Comparison of ENCODE assay signal across 12 cellular contexts in the genomic region with DNA sequence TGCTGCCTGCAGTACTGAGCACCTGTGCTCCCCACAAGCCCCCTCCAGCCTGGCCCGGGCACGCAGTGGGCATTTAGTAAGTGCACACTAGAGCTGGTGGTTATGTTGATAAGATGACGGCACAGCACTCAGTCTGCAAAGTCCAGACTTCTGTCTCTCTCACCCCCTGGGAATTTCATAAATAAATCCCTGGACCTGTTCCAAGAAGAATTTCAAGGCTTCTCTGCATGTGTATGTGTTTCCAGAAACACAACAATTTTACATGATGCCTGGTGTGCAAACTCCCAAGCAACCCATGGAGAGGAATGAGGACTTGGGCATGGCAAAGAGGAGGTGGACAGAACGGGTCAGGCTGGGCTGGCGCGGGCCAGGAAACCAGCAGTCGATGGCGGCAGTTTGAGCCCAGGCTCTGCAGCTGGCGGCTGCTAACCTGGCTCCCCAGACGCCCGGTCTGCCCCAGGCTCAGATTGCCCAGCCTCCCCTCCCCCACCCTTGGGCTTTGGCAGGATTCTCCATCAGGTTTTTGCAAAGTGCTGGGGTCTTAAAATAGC. TPM values are rescaled to one million over a fixed set of nuclear protein-coding genes. Genes with fewer than 3 reads are reported as not detected.
DNase-seq lines count a peak whose midpoint lies in the region; ATAC-seq lines count a peak whose summit lies in the region.
"Had no signal": no experiment of that assay in that cellular context is flagged by ENCODE, and none has a peak within 500 bp of the region (broad histone marks: within the 10 kb centered on the region; RNA-seq: fewer than 3 reads in every experiment).

No MANE protein-coding gene starts in this region.

- no peak overlapping the region for H3K18ac ChIP-seq in neuronal stem cell (ENCODE audit: low read length)

- no peak overlapping the region for H4K91ac ChIP-seq in neuronal stem cell (ENCODE audit: low read depth, low read length, poor library complexity)

- WGBS in esophagus, 2 donors: 15 to 33% methylated on average over 11 of the region's 11 CpGs
- no CpG with 5 or more reads among the region's 11 CpGs for WGBS in neuronal stem cell (ENCODE audit: extremely low coverage in 2 of 2, insufficient read length in 2 of 2, insufficient replicate concordance in 1 of 2), 2 donors

- H3K4me3 ChIP-seq in esophagus (ENCODE audit: low read depth in 1 of 2, low read length in 2 of 2) (no peak overlapping the region), neuronal stem cell (ENCODE audit: low read length in 2 of 2) (no peak overlapping the region)
- H3K4me3 ChIP-seq: esophagus muscularis mucosa had no signal

- DNase-seq in ELF-1 (ENCODE audit: low read depth, low spot score) (peak; percentile 21), NCI-H446 treated with DMSO at 0.1 percent for 48 hours (lab: John Stamatoyannopoulos, UW) (peak; percentile 54), neuronal stem cell (ENCODE audit: low spot score) (no peak), GOT3 (lab: John Stamatoyannopoulos, UW) (no peak)
- no peak for DNase-seq in activated CD4-positive, alpha-beta T cell treated with anti-CD3 and anti-CD28 coated beads for 4 hours
- DNase-seq: activated gamma-delta T cell treated with Interleukin-2 at 50 U/mL for 16 hours; DND-41; stimulated activated CD4-positive, alpha-beta T cell treated with anti-CD3 and anti-CD28 coated beads, Interleukin-1b, Interleukin-23, amount 100 ng/mL, for 48 hours had no signal

- H3K4me1 ChIP-seq in esophagus (ENCODE audit: control insufficient read depth in 2 of 2, insufficient read depth in 2 of 2, low read length in 1 of 2) (peaks cover 2 to 18% of the 10 kb centered on the region in 2 donors), neuronal stem cell (ENCODE audit: control insufficient read depth in 2 of 2, insufficient read depth in 1 of 2, low read depth in 1 of 2, low read length in 2 of 2) (peaks cover 0 to 5% of the 10 kb centered on the region in 2 donors)

- H3K14ac ChIP-seq in neuronal stem cell (ENCODE audit: low read length): no peak overlapping the region

- no peak overlapping the region for H2BK5ac ChIP-seq in neuronal stem cell (ENCODE audit: low read length)

- no peaks in the 10 kb centered on the region for H3K79me1 ChIP-seq in neuronal stem cell (ENCODE audit: low read depth, low read length)

- H3K9me3 ChIP-seq in esophagus (ENCODE audit: control insufficient read depth in 2 of 2, insufficient read depth in 1 of 2, low read depth in 1 of 2, low read length in 1 of 2) (no peaks in the 10 kb centered on the region), neuronal stem cell (replicated peaks in 1 of 2; ENCODE audit: control insufficient read depth in 2 of 2, insufficient read depth in 1 of 2, low read depth in 1 of 2, low read length in 2 of 2) (peaks cover 7 to 11% of the 10 kb centered on the region in 2 donors)

- no peak overlapping the region for H2AK5ac ChIP-seq in neuronal stem cell (ENCODE audit: low read depth, low read length)

- no peak overlapping the region for H4K8ac ChIP-seq in neuronal stem cell (ENCODE audit: low read depth, low read length)

- peak overlapping the region; percentile 45 for H3K23ac ChIP-seq in neuronal stem cell (ENCODE audit: low read depth, low read length, poor library complexity)

- no peak for ATAC-seq in GM21786 (IDR thresholded peaks at IDR 0.05; ENCODE audit: unreplicated experiment)
- no peak for ATAC-seq in HG02759 (IDR thresholded peaks at IDR 0.05; ENCODE audit: unreplicated experiment)

- H3K4ac ChIP-seq in neuronal stem cell (ENCODE audit: low read length): no peak overlapping the region

- H3K27me3 ChIP-seq in esophagus (ENCODE audit: control insufficient read depth in 1 of 2, insufficient read depth in 2 of 2, low read length in 2 of 2) (no peaks in the 10 kb centered on the region), neuronal stem cell (ENCODE audit: control insufficient read depth in 3 of 3, insufficient read depth in 3 of 3, low read depth in 1 of 3, low read length in 3 of 3) (peaks cover 0 to 25% (median 2%) of the 10 kb centered on the region in 3 experiments)

- H3K9ac ChIP-seq in neuronal stem cell (ENCODE audit: low read depth, low read length, poor library complexity): no peak overlapping the region

- H2BK15ac ChIP-seq in neuronal stem cell (ENCODE audit: low read length): no peak overlapping the region

- no peaks in the 10 kb centered on the region for H3K36me3 ChIP-seq in esophagus (ENCODE audit: control insufficient read depth in 2 of 2, insufficient read depth in 2 of 2, low read length in 1 of 2)
- no peaks in the 10 kb centered on the region for H3K36me3 ChIP-seq in neuronal stem cell (replicated peaks in 1 of 2; ENCODE audit: control insufficient read depth in 2 of 2, insufficient read depth in 2 of 2, low read length in 2 of 2)
- H3K36me3 ChIP-seq: esophagus muscularis mucosa had no signal

- H2AFZ ChIP-seq in neuronal stem cell (ENCODE audit: low read length): no peak overlapping the region

- H2BK12ac ChIP-seq in neuronal stem cell (ENCODE audit: low read length): no peak overlapping the region

- H3K4me2 ChIP-seq in neuronal stem cell (ENCODE audit: insufficient read depth, low read length, poor library complexity, severe bottlenecking): no peak overlapping the region

- no peak overlapping the region for H2BK120ac ChIP-seq in neuronal stem cell (ENCODE audit: low read depth, low read length)

- H3K27ac ChIP-seq in esophagus (ENCODE audit: low read depth in 2 of 2, low read length in 1 of 2): peak overlapping the region; percentile 71 to 93
- H3K27ac ChIP-seq in neuronal stem cell (replicated peaks; ENCODE audit: low read length): no peak overlapping the region
- H3K27ac ChIP-seq: esophagus muscularis mucosa had no signal

RNA-seq across cellular contexts. Expression of gene ACVR1B, which starts 10.4 kb away (rescaled TPM):
- polyA plus RNA-seq in esophagus: 10 to 100 TPM; 11.6 to 12.4 TPM
- 12.6 TPM for polyA plus RNA-seq in neuronal stem cell (2013, experiment 1 of 2)
- 12.7 TPM for polyA plus RNA-seq in neuronal stem cell (2013, experiment 2 of 2)

RNA-seq across cellular contexts. Expression of gene ACVRL1, which starts 33.8 kb away (rescaled TPM):
- polyA plus RNA-seq in esophagus: 1 to 10 TPM; 3.4 to 5.2 TPM
- 0.21 TPM for polyA plus RNA-seq in neuronal stem cell (2013, experiment 1 of 2)
- polyA plus RNA-seq in neuronal stem cell (2013, experiment 2 of 2): 0.24 TPM

RNA-seq across cellular contexts. Expression of gene ANKRD33, which starts 53.2 kb away (rescaled TPM):
- not detected for polyA plus RNA-seq in esophagus
- 0.29 TPM for polyA plus RNA-seq in neuronal stem cell (2013, experiment 1 of 2)
- polyA plus RNA-seq in neuronal stem cell (2013, experiment 2 of 2): 0.32 TPM

Comparison
In these comparisons a context has a peak if more than half of its experiments do, and no peak if none do; other contexts are left out.
1. DNase-seq: peak in ELF-1 (single experiment) and NCI-H446 treated with DMSO at 0.1 percent for 48 hours (single experiment); none in neuronal stem cell (single experiment), activated CD4-positive, alpha-beta T cell treated with anti-CD3 and anti-CD28 coated beads for 4 hours (0 of 2) and GOT3 (single experiment).